In genomic region chr18:75211002-75211621, GRCh38 we compare ENCODE assay signal across 8 cellular contexts. TPM values are rescaled to one million over a fixed set of nuclear protein-coding genes. Genes with fewer than 3 reads are reported as not detected.
DNase-seq lines count a peak whose midpoint lies in the region; ATAC-seq, FAIRE-seq and TF ChIP-seq lines count a peak whose summit lies in the region.

No MANE protein-coding gene starts in this region.

- H3K9me3 Mint-ChIP-seq in Caco-2 (ENCODE audit: unreplicated experiment) (no peaks in the 10 kb centered on the region), WTC11 (no peaks in the 10 kb centered on the region)

- H3K27ac Mint-ChIP-seq in Caco-2 (ENCODE audit: unreplicated experiment) = no peak overlapping the region
- H3K27ac Mint-ChIP-seq in WTC11 = no peak overlapping the region

- BruUV-seq in Caco-2 (replicated peaks; lab: Mats Ljungman, UMichigan) (no TSS peak), endothelial cell of umbilical vein (replicated peaks; lab: Mats Ljungman, UMichigan) (TSS peak; percentile 35)

- H3K4me3 ChIP-seq in Caco-2 (ENCODE audit: low read depth, low read length) (peak overlapping the region; percentile 64), endothelial cell of umbilical vein (replicated peaks in 1 of 3; ENCODE audit: insufficient read depth in 1 of 3, low read depth in 1 of 3, low read length in 3 of 3) (peak overlapping the region; percentile 83 to 97 (median 88)), neutrophil (ENCODE audit: low read depth in 1 of 2, low read length in 1 of 2) (peak overlapping the region; percentile 68 to 82)

- dilution Hi-C loops in endothelial cell of umbilical vein (cut with MboI; ENCODE audit: extremely low pct_ligation_motif_present, low sequenced_read_pairs) = no loop called here

- no peak for FAIRE-seq in endothelial cell of umbilical vein (lab: Jason Lieb, UNC)

- DNase-seq in Caco-2 (peak in 1 of 2 experiments; percentile 1), WTC11 (ENCODE audit: low spot score) (no peak), endothelial cell of umbilical vein (ENCODE audit: low read depth, low spot score) (peak; percentile 43), NCI-H2081 (lab: John Stamatoyannopoulos, UW) (no peak), Ammon's horn (ENCODE audit: low spot score) (no peak)

- H3K27me3 ChIP-seq in Caco-2 (replicated peaks; ENCODE audit: control insufficient read depth, insufficient read depth, low read length) (no peaks in the 10 kb centered on the region), endothelial cell of umbilical vein (ENCODE audit: control insufficient read depth in 2 of 2, insufficient read depth in 2 of 2, low read length in 2 of 2) (no peaks in the 10 kb centered on the region), neutrophil (peaks cover 35% of the 10 kb centered on the region)

- ATAC-seq in HG03280 (IDR thresholded peaks at IDR 0.05; ENCODE audit: unreplicated experiment) (peak; percentile 15), WTC11 (no peak), HG03521 (IDR thresholded peaks at IDR 0.05; ENCODE audit: unreplicated experiment) (no peak)

- intact Hi-C loops in Caco-2 (cut with micrococcal nuclease; ENCODE audit: unreplicated experiment) = no loop called here
- intact Hi-C loops in endothelial cell of umbilical vein (cut with micrococcal nuclease) = loop anchor here (2.0 to 10.0 kb wide), 4 partner anchors 56 to 1284 kb away; partner anchors contain the start of gene ZNF516

- H3K4me1 Mint-ChIP-seq in Caco-2 (ENCODE audit: low read depth, unreplicated experiment) (no peaks in the 10 kb centered on the region), WTC11 (peaks cover 52% of the 10 kb centered on the region)

- H3K4me1 ChIP-seq in Caco-2 = peaks cover 8% of the 10 kb centered on the region; the same call in 1 of the 2 replicates
- H3K4me1 ChIP-seq in endothelial cell of umbilical vein (ENCODE audit: control insufficient read depth, extremely low read depth, insufficient read depth, low read length) = peaks cover 46% of the 10 kb centered on the region
- H3K4me1 ChIP-seq in neutrophil (ENCODE audit: control insufficient read depth in 1 of 2, insufficient read depth in 1 of 2, low read depth in 1 of 2, low read length in 1 of 2) = peaks cover 31 to 34% of the 10 kb centered on the region in 2 experiments

- POLR2A ChIA-PET in Caco-2 (lab: Charles Lee) = interaction anchor here (0.7 to 1.0 kb wide), 2 partner anchors 82 to 587 kb away, joined by 3 to 7 read pairs; no protein-coding TSS in a partner anchor
- POLR2A ChIA-PET in WTC11 (lab: Charles Lee) = no interaction called here
- POLR2A ChIA-PET in endothelial cell of umbilical vein (lab: Charles Lee) = interaction anchor here (1.0 to 1.7 kb wide), 2 partner anchors 35 to 70 kb away, joined by 3 to 6 read pairs; no protein-coding TSS in a partner anchor

- H3K9me1 ChIP-seq in endothelial cell of umbilical vein (replicated peaks; ENCODE audit: control insufficient read depth, extremely low read depth, insufficient read depth, low read length) = no peaks in the 10 kb centered on the region

- no peaks in the 10 kb centered on the region for H3K9me3 ChIP-seq in Caco-2
- no peaks in the 10 kb centered on the region for H3K9me3 ChIP-seq in endothelial cell of umbilical vein (replicated peaks; ENCODE audit: control insufficient read depth, insufficient read depth, low read length)
- no peaks in the 10 kb centered on the region for H3K9me3 ChIP-seq in neutrophil

- H3K36me3 ChIP-seq in Caco-2 (ENCODE audit: control insufficient read depth, insufficient read depth, low read length) (no peaks in the 10 kb centered on the region), endothelial cell of umbilical vein (ENCODE audit: control insufficient read depth in 2 of 2, extremely low read depth in 1 of 2, insufficient read depth in 2 of 2, low read length in 2 of 2) (no peaks in the 10 kb centered on the region), neutrophil (no peaks in the 10 kb centered on the region)

- peak overlapping the region; percentile 89 for H2AFZ ChIP-seq in endothelial cell of umbilical vein (ENCODE audit: low read depth, low read length)

- CTCF ChIA-PET in Caco-2 (lab: Charles Lee) (interaction anchor here (0.7 kb wide), 1 partner anchor 940 kb away, joined by 6 read pairs; no protein-coding TSS in a partner anchor), WTC11 (lab: Charles Lee) (no interaction called here), endothelial cell of umbilical vein (lab: Charles Lee) (interaction anchor here (0.8 to 1.5 kb wide), 7 partner anchors 10 to 559 kb away, joined by 3 to 6 read pairs (median 4); no protein-coding TSS in a partner anchor)

- no peaks in the 10 kb centered on the region for H4K20me1 ChIP-seq in endothelial cell of umbilical vein (replicated peaks; ENCODE audit: control insufficient read depth, extremely low read depth, insufficient read depth, low read length)

- no peak for TF ChIP-seq POLR2A in endothelial cell of umbilical vein (IDR thresholded peaks at IDR 0.05; ENCODE audit: low read depth, low read length)

- TF ChIP-seq CTCF in Caco-2 (IDR thresholded peaks at IDR 0.05; ENCODE audit: insufficient read depth in 1 of 2, low read depth in 1 of 2, low read length in 1 of 2, severe bottlenecking in 1 of 2, unreplicated experiment in 1 of 2) (no peak), WTC11 (IDR thresholded peaks at IDR 0.05) (no peak), endothelial cell of umbilical vein (IDR thresholded peaks at IDR 0.05; ENCODE audit: extremely low read depth in 1 of 2, insufficient read depth in 1 of 2, low read depth in 1 of 2, low read length in 2 of 2) (no peak), neutrophil (IDR thresholded peaks at IDR 0.05) (no peak)

- H3K9ac ChIP-seq in endothelial cell of umbilical vein (replicated peaks; ENCODE audit: extremely low read depth, insufficient read depth, low read length) = peak overlapping the region; percentile 77

- H3K27ac ChIP-seq in endothelial cell of umbilical vein (ENCODE audit: insufficient read depth, low read depth, low read length) (peak overlapping the region; percentile 84), neutrophil (peak overlapping the region; percentile 93)

- H3K36me3 Mint-ChIP-seq in Caco-2 (ENCODE audit: insufficient read depth, unreplicated experiment) (peaks cover 18% of the 10 kb centered on the region), WTC11 (no peaks in the 10 kb centered on the region)

- H3K27me3 Mint-ChIP-seq in Caco-2 (ENCODE audit: insufficient read depth, unreplicated experiment) (no peaks in the 10 kb centered on the region), WTC11 (ENCODE audit: low read depth) (peaks cover 66% of the 10 kb centered on the region)

- H3K4me2 ChIP-seq in endothelial cell of umbilical vein (ENCODE audit: insufficient read depth, low read length) = peak overlapping the region; percentile 96

- peaks cover 30% of the 10 kb centered on the region for H3K79me2 ChIP-seq in endothelial cell of umbilical vein (ENCODE audit: control insufficient read depth, insufficient read depth, low read length)

- H3K4me3 Mint-ChIP-seq in Caco-2 (ENCODE audit: unreplicated experiment) (peak overlapping the region; percentile 83), WTC11 (peak overlapping the region; percentile 84)

TF ChIP-seq in endothelial cell of umbilical vein, 7 proteins besides CTCF, POLR2A, EP300 and RAD21:
- TF ChIP-seq JUN (IDR thresholded peaks at IDR 0.05; ENCODE audit: borderline replicate concordance, insufficient read depth, insufficient read length, low read depth) = no peak
- peak; percentile 8 for TF ChIP-seq POLR2AphosphoS5 (IDR thresholded peaks at IDR 0.05; ENCODE audit: insufficient read depth, low read depth, low read length)

RNA-seq across cellular contexts. Expression of gene TSHZ1, which starts 0.5 kb away (rescaled TPM):
- 3.4 and 4.4 TPM in 2 replicates for total RNA-seq in Caco-2 (2022)
- total RNA-seq in WTC11 (2021) = 1.7 to 2.9 TPM (median 2.2 TPM) in 3 replicates
- total RNA-seq in endothelial cell of umbilical vein = 10.2 and 11.4 TPM in 2 replicates
- polyA plus RNA-seq in endothelial cell of umbilical vein = 3.7 and 4.2 TPM in 2 replicates
- 4.4 and 4.6 TPM in 2 replicates for polyA plus RNA-seq in endothelial cell of umbilical vein (2011; cell fraction: cytosol; rRNA removed)
- polyA plus RNA-seq in endothelial cell of umbilical vein (2011; cell fraction: nucleus; rRNA removed) = 5.1 TPM in 2 replicates
- 6.3 and 7.3 TPM in 2 replicates for polyA plus RNA-seq in endothelial cell of umbilical vein (2012)
- polyA minus RNA-seq in endothelial cell of umbilical vein = 5.9 and 6.0 TPM in 2 replicates
- 6.5 TPM for polyA minus RNA-seq in endothelial cell of umbilical vein (2011; cell fraction: cytosol; rRNA and poly(A)+ RNA removed)
- polyA minus RNA-seq in endothelial cell of umbilical vein (2011; cell fraction: nucleus; rRNA and poly(A)+ RNA removed) = 4.7 and 6.0 TPM in 2 replicates

RNA-seq across cellular contexts. Expression of gene PTGR3, which starts 2.2 kb away (rescaled TPM):
- total RNA-seq in Caco-2 (2022) (9.3 and 9.6 TPM in 2 replicates), WTC11 (2021) (11.8 to 13.8 TPM (median 12.8 TPM) in 3 replicates), endothelial cell of umbilical vein (18.3 and 21.9 TPM in 2 replicates)
- polyA plus RNA-seq in endothelial cell of umbilical vein = 10.0 and 13.9 TPM in 2 replicates
- polyA plus RNA-seq in endothelial cell of umbilical vein (2011; cell fraction: cytosol; rRNA removed) = 13.9 and 14.1 TPM in 2 replicates
- 37.1 and 46.1 TPM in 2 replicates for polyA plus RNA-seq in endothelial cell of umbilical vein (2011; cell fraction: nucleus; rRNA removed)
- 15.8 and 20.0 TPM in 2 replicates for polyA plus RNA-seq in endothelial cell of umbilical vein (2012)
- polyA minus RNA-seq in endothelial cell of umbilical vein = 27.0 and 27.8 TPM in 2 replicates
- polyA minus RNA-seq in endothelial cell of umbilical vein (2011; cell fraction: cytosol; rRNA and poly(A)+ RNA removed) = 19.0 TPM
- 16.1 and 17.8 TPM in 2 replicates for polyA minus RNA-seq in endothelial cell of umbilical vein (2011; cell fraction: nucleus; rRNA and poly(A)+ RNA removed)
